Comparison of ENCODE assay signal across 26 cellular contexts in the genomic region with DNA sequence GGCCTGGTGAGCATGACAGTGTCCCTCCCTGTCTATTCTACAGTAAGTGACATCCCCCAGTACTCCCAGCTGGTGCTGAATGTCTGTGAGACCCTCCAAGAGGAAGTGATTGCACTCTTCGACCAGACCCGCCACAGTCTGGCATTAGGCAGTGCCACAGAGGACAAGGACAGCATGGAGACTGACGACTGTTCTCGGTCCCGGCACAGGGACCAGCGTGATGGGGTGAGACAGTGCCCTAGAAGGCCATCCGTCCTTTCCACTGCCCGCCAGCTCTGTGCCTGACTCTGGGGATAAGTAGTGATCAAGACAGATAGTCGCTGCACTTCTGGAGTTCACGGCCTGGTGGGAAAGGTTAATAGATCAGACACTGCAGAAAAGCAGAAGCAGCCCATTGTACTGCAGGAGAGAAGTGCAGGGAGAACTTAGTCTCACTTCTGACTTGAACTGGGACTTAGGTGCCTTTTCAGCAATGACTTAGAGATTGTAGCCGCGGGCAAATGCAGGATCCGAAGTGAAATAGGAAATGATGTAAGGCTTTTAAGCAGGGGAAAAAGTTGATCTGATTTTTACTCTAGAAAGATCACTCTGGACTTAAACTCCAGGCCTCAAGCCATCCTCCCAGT. TPM values are rescaled to one million over a fixed set of nuclear protein-coding genes. Genes with fewer than 3 reads are reported as not detected.
DNase-seq lines count a peak whose midpoint lies in the region; ATAC-seq lines count a peak whose summit lies in the region.
"Had no signal": no experiment of that assay in that cellular context is flagged by ENCODE, and none has a peak within 500 bp of the region (broad histone marks: within the 10 kb centered on the region; RNA-seq: fewer than 3 reads in every experiment).

No MANE protein-coding gene starts in this region.

- no peak for DNase-seq in activated CD4-positive, alpha-beta T cell treated with anti-CD3 and anti-CD28 coated beads, Interleukin-2, amount 10 ng/mL, durations not matched to agents 24 days and 14 days
- no peak for DNase-seq in activated CD4-positive, alpha-beta T cell treated with anti-CD3 and anti-CD28 coated beads, Interleukin-2, amount 50 U/mL, for 4 hours
- DNase-seq in CD4-positive, CD25-positive, alpha-beta regulatory T cell = no peak
- no peak for DNase-seq in activated CD4-positive, alpha-beta memory T cell treated with anti-CD3 and anti-CD28 coated beads, Interleukin-2, amount 10 ng/mL, durations not matched to agents 7 days and 5 days
- no peak for DNase-seq in memory B cell (ENCODE audit: low spot score in 2 of 2)
- DNase-seq in T-helper 9 cell = no peak
- no peak for DNase-seq in HCEC 1CT
- DNase-seq: activated CD4-positive, alpha-beta T cell treated with anti-CD3 and anti-CD28 coated beads, Interleukin-2, amount 50 U/mL, for 1 hour; activated CD8-positive, alpha-beta memory T cell treated with anti-CD3 and anti-CD28 coated beads, Interleukin-2, amount 50 U/mL, for 4 hours; activated gamma-delta T cell; colonic mucosa; DND-41; foreskin fibroblast; H9; NCI-H2029; NCI-H2227 treated with DMSO at 0.1 percent for 48 hours; NCI-H69; stimulated activated CD4-positive, alpha-beta T cell treated with anti-CD3 and anti-CD28 coated beads, Interleukin-1b, Interleukin-23, amount 100 ng/mL, for 48 hours; stimulated activated CD8-positive, alpha-beta memory T cell treated with anti-CD3 and anti-CD28 coated beads, Interleukin-4, amount 100 ng/mL, for 48 hours had no signal

- no peak for ATAC-seq in CD4-positive, CD25-positive, alpha-beta regulatory T cell (ENCODE audit: low read depth in 2 of 2)
- ATAC-seq in memory B cell (ENCODE audit: low read depth) (no peak), HG03097 (IDR thresholded peaks at IDR 0.05; ENCODE audit: low FRiP score, unreplicated experiment) (no peak)
- ATAC-seq: heart left ventricle had no signal

- intact Hi-C loops in activated CD4-positive, alpha-beta T cell treated with anti-CD3 and anti-CD28 coated beads, Interleukin-2, amount 10 ng/mL, durations not matched to agents 24 days and 14 days (cut with micrococcal nuclease) = no loop called here

- peaks cover 14% of the 10 kb centered on the region for H3K4me1 Mint-ChIP-seq in activated CD4-positive, alpha-beta T cell treated with anti-CD3 and anti-CD28 coated beads, Interleukin-2, amount 10 ng/mL, durations not matched to agents 24 days and 14 days
- peaks cover 0 to 3% (median 0%) of the 10 kb centered on the region in 4 donors for H3K4me1 Mint-ChIP-seq in CD4-positive, CD25-positive, alpha-beta regulatory T cell
- peaks cover 12% of the 10 kb centered on the region for H3K4me1 Mint-ChIP-seq in activated CD4-positive, alpha-beta memory T cell treated with anti-CD3 and anti-CD28 coated beads, Interleukin-2, amount 10 ng/mL, durations not matched to agents 7 days and 5 days
- H3K4me1 Mint-ChIP-seq in memory B cell = no peaks in the 10 kb centered on the region
- H3K4me1 Mint-ChIP-seq: B cell, H9 had no signal

- CTCF ChIA-PET in activated CD4-positive, alpha-beta memory T cell treated with anti-CD3 and anti-CD28 coated beads, Interleukin-2, amount 10 ng/mL, durations not matched to agents 7 days and 5 days (lab: Charles Lee) = no interaction called here

- H3K27me3 ChIP-seq in CD4-positive, CD25-positive, alpha-beta regulatory T cell (ENCODE audit: control insufficient read depth, insufficient read depth, low read length) = no peaks in the 10 kb centered on the region
- H3K27me3 ChIP-seq: colonic mucosa, heart left ventricle, right atrium auricular region, SJSA1, tibial nerve had no signal

- POLR2A ChIA-PET in activated CD4-positive, alpha-beta memory T cell treated with anti-CD3 and anti-CD28 coated beads, Interleukin-2, amount 10 ng/mL, durations not matched to agents 7 days and 5 days (lab: Charles Lee) = interaction anchor here (1.0 to 1.1 kb wide), 2 partner anchors 24 to 310 kb away, joined by 3 read pairs; no protein-coding TSS in a partner anchor

- no peaks in the 10 kb centered on the region for H3K9me3 ChIP-seq in CD4-positive, CD25-positive, alpha-beta regulatory T cell (ENCODE audit: control insufficient read depth in 2 of 2, low read length in 2 of 2)
- H3K9me3 ChIP-seq: colonic mucosa, heart left ventricle, right atrium auricular region, SJSA1, tibial nerve had no signal

- no peak overlapping the region for H3K4me3 ChIP-seq in CD4-positive, CD25-positive, alpha-beta regulatory T cell (ENCODE audit: low read depth, low read length)
- H3K4me3 ChIP-seq: colonic mucosa, heart left ventricle, right atrium auricular region, SJSA1, smooth muscle cell, tibial nerve had no signal

- peaks cover 80% of the 10 kb centered on the region for H3K36me3 ChIP-seq in CD4-positive, CD25-positive, alpha-beta regulatory T cell (ENCODE audit: control insufficient read depth, insufficient read depth, low read length)

- no peak overlapping the region for H3K27ac ChIP-seq in CD4-positive, CD25-positive, alpha-beta regulatory T cell (ENCODE audit: insufficient read depth, low read length, poor library complexity, severe bottlenecking)
- H3K27ac ChIP-seq: colonic mucosa, heart left ventricle, right atrium auricular region, SJSA1, tibial nerve had no signal

- no peaks in the 10 kb centered on the region for H3K9me3 Mint-ChIP-seq in activated CD4-positive, alpha-beta T cell treated with anti-CD3 and anti-CD28 coated beads, Interleukin-2, amount 10 ng/mL, durations not matched to agents 24 days and 14 days
- no peaks in the 10 kb centered on the region for H3K9me3 Mint-ChIP-seq in CD4-positive, CD25-positive, alpha-beta regulatory T cell
- H3K9me3 Mint-ChIP-seq in activated CD4-positive, alpha-beta memory T cell treated with anti-CD3 and anti-CD28 coated beads, Interleukin-2, amount 10 ng/mL, durations not matched to agents 7 days and 5 days = no peaks in the 10 kb centered on the region
- H3K9me3 Mint-ChIP-seq in memory B cell = no peaks in the 10 kb centered on the region
- H3K9me3 Mint-ChIP-seq: H9 had no signal

- H3K4me3 Mint-ChIP-seq in activated CD4-positive, alpha-beta T cell treated with anti-CD3 and anti-CD28 coated beads, Interleukin-2, amount 10 ng/mL, durations not matched to agents 24 days and 14 days = no peak overlapping the region
- H3K4me3 Mint-ChIP-seq in CD4-positive, CD25-positive, alpha-beta regulatory T cell = peak overlapping the region in 1 of 4 donors; percentile 75
- H3K4me3 Mint-ChIP-seq in activated CD4-positive, alpha-beta memory T cell treated with anti-CD3 and anti-CD28 coated beads, Interleukin-2, amount 10 ng/mL, durations not matched to agents 7 days and 5 days = no peak overlapping the region
- no peak overlapping the region for H3K4me3 Mint-ChIP-seq in memory B cell
- H3K4me3 Mint-ChIP-seq: B cell, H9 had no signal

- peak overlapping the region; percentile 12 for H3K27ac Mint-ChIP-seq in activated CD4-positive, alpha-beta T cell treated with anti-CD3 and anti-CD28 coated beads, Interleukin-2, amount 10 ng/mL, durations not matched to agents 24 days and 14 days
- H3K27ac Mint-ChIP-seq in CD4-positive, CD25-positive, alpha-beta regulatory T cell = peak overlapping the region in 2 of 3 donors; percentile 31 to 60
- peak overlapping the region; percentile 66 for H3K27ac Mint-ChIP-seq in activated CD4-positive, alpha-beta memory T cell treated with anti-CD3 and anti-CD28 coated beads, Interleukin-2, amount 10 ng/mL, durations not matched to agents 7 days and 5 days
- H3K27ac Mint-ChIP-seq in memory B cell = peak overlapping the region; percentile 53
- H3K27ac Mint-ChIP-seq: B cell had no signal

- H3K27me3 Mint-ChIP-seq in activated CD4-positive, alpha-beta T cell treated with anti-CD3 and anti-CD28 coated beads, Interleukin-2, amount 10 ng/mL, durations not matched to agents 24 days and 14 days = no peaks in the 10 kb centered on the region
- H3K27me3 Mint-ChIP-seq in CD4-positive, CD25-positive, alpha-beta regulatory T cell = no peaks in the 10 kb centered on the region
- no peaks in the 10 kb centered on the region for H3K27me3 Mint-ChIP-seq in activated CD4-positive, alpha-beta memory T cell treated with anti-CD3 and anti-CD28 coated beads, Interleukin-2, amount 10 ng/mL, durations not matched to agents 7 days and 5 days
- H3K27me3 Mint-ChIP-seq in memory B cell = no peaks in the 10 kb centered on the region
- H3K27me3 Mint-ChIP-seq: B cell had no signal

- H3K36me3 Mint-ChIP-seq in activated CD4-positive, alpha-beta T cell treated with anti-CD3 and anti-CD28 coated beads, Interleukin-2, amount 10 ng/mL, durations not matched to agents 24 days and 14 days (ENCODE audit: low read depth) = peaks cover 74% of the 10 kb centered on the region
- H3K36me3 Mint-ChIP-seq in CD4-positive, CD25-positive, alpha-beta regulatory T cell = peaks cover 51% of the 10 kb centered on the region
- H3K36me3 Mint-ChIP-seq in activated CD4-positive, alpha-beta memory T cell treated with anti-CD3 and anti-CD28 coated beads, Interleukin-2, amount 10 ng/mL, durations not matched to agents 7 days and 5 days (ENCODE audit: low read depth) = peaks cover 69% of the 10 kb centered on the region
- peaks cover 37% of the 10 kb centered on the region for H3K36me3 Mint-ChIP-seq in memory B cell

- no peaks in the 10 kb centered on the region for H3K4me1 ChIP-seq in CD4-positive, CD25-positive, alpha-beta regulatory T cell (ENCODE audit: control insufficient read depth, insufficient read depth, low read length, poor library complexity, severe bottlenecking)
- H3K4me1 ChIP-seq: colonic mucosa, SJSA1 had no signal

RNA-seq across cellular contexts. Expression of a gene that starts 28.4 kb away (rescaled TPM):
- total RNA-seq in activated CD4-positive, alpha-beta T cell treated with anti-CD3 and anti-CD28 coated beads, Interleukin-2, amount 10 ng/mL, durations not matched to agents 24 days and 14 days = 69.6 and 73.9 TPM in 2 replicates
- total RNA-seq in CD4-positive, CD25-positive, alpha-beta regulatory T cell = 77.8 TPM
- 10 to 100 TPM; 18.2 to 38.8 (median 26.6) TPM for polyA plus RNA-seq in CD4-positive, CD25-positive, alpha-beta regulatory T cell
- 10 to 100 TPM; 87.0 to 90.5 TPM for total RNA-seq in activated CD4-positive, alpha-beta memory T cell treated with anti-CD3 and anti-CD28 coated beads, Interleukin-2, amount 10 ng/mL, durations not matched to agents 7 days and 5 days

RNA-seq across cellular contexts. Expression of a gene that starts 36.7 kb away (rescaled TPM):
- total RNA-seq in activated CD4-positive, alpha-beta T cell treated with anti-CD3 and anti-CD28 coated beads, Interleukin-2, amount 10 ng/mL, durations not matched to agents 24 days and 14 days = 43.3 and 44.3 TPM in 2 replicates
- 48.5 TPM for total RNA-seq in CD4-positive, CD25-positive, alpha-beta regulatory T cell
- polyA plus RNA-seq in CD4-positive, CD25-positive, alpha-beta regulatory T cell = 1 to 10 TPM; 6.3 to 8.0 (median 7.6) TPM
- total RNA-seq in activated CD4-positive, alpha-beta memory T cell treated with anti-CD3 and anti-CD28 coated beads, Interleukin-2, amount 10 ng/mL, durations not matched to agents 7 days and 5 days = 10 to 100 TPM; 36.5 to 40.9 TPM

RNA-seq across cellular contexts. Expression of a gene that starts 52.2 kb away (rescaled TPM):
- total RNA-seq in activated CD4-positive, alpha-beta T cell treated with anti-CD3 and anti-CD28 coated beads, Interleukin-2, amount 10 ng/mL, durations not matched to agents 24 days and 14 days = 162 and 176 TPM in 2 replicates
- total RNA-seq in CD4-positive, CD25-positive, alpha-beta regulatory T cell = 74.3 TPM
- polyA plus RNA-seq in CD4-positive, CD25-positive, alpha-beta regulatory T cell = 10 to 100 TPM; 20.8 to 23.4 (median 21.8) TPM
- 10 to 100 TPM; 65.8 to 73.6 TPM for total RNA-seq in activated CD4-positive, alpha-beta memory T cell treated with anti-CD3 and anti-CD28 coated beads, Interleukin-2, amount 10 ng/mL, durations not matched to agents 7 days and 5 days

RNA-seq across cellular contexts. Expression of a gene that starts 52.3 kb away (rescaled TPM):
- total RNA-seq in activated CD4-positive, alpha-beta T cell treated with anti-CD3 and anti-CD28 coated beads, Interleukin-2, amount 10 ng/mL, durations not matched to agents 24 days and 14 days = 15.2 and 15.9 TPM in 2 replicates
- 6.1 TPM for total RNA-seq in CD4-positive, CD25-positive, alpha-beta regulatory T cell
- 10 to 100 TPM in 2 of 4 donors, 1 to 10 TPM in 2; 7.6 to 12.3 (median 9.7) TPM for polyA plus RNA-seq in CD4-positive, CD25-positive, alpha-beta regulatory T cell
- total RNA-seq in activated CD4-positive, alpha-beta memory T cell treated with anti-CD3 and anti-CD28 coated beads, Interleukin-2, amount 10 ng/mL, durations not matched to agents 7 days and 5 days = 1 to 10 TPM; 7.0 TPM

Comparison
In these comparisons a context has a peak if more than half of its experiments do, and no peak if none do; other contexts are left out.
1. H3K27ac Mint-ChIP-seq: peak in every context shown above with its lines; median percentile 66 in activated CD4-positive, alpha-beta memory T cell treated with anti-CD3 and anti-CD28 coated beads, Interleukin-2, amount 10 ng/mL, durations not matched to agents 7 days and 5 days; 53 in memory B cell; 46 in CD4-positive, CD25-positive, alpha-beta regulatory T cell; 12 in activated CD4-positive, alpha-beta T cell treated with anti-CD3 and anti-CD28 coated beads, Interleukin-2, amount 10 ng/mL, durations not matched to agents 24 days and 14 days.